Comparison of ENCODE assay signal across 29 cellular contexts in the genomic region with DNA sequence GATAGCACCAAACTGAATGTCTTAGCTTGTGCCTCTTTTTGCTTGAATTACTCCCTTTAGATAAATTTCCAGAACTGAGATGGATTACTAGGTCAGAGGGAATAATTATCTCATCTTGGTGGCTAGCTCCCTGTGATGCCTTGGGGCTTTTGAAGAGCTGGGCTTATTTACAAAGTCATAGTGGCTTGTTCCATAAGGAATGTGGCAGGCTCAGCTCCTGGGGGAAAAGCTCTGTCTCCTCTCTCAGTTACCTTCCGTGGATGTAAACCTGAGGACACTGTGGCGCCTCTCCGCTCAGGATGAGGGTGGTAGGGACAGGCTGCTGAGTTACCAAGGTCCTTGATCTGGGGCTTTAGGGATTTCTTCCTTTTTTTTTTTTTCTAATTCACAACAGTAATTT.
"Had no signal": no experiment of that assay in that cellular context is flagged by ENCODE, and none has a peak within 500 bp of the region (broad histone marks: within the 10 kb centered on the region; RNA-seq: fewer than 3 reads in every experiment).

No MANE protein-coding gene starts in this region.

- DNase-seq: activated CD4-positive, alpha-beta T cell treated with anti-CD3 and anti-CD28 coated beads, Interleukin-2, amount 10 ng/mL, durations not matched to agents 24 days and 14 days; activated CD4-positive, alpha-beta T cell treated with anti-CD3 and anti-CD28 coated beads, Interleukin-2, amount 50 U/mL, for 4 hours; activated CD8-positive, alpha-beta T cell treated with anti-CD3 and anti-CD28 coated beads for 36 hours; activated effector memory CD4-positive, alpha-beta T cell treated with anti-CD3 and anti-CD28 coated beads, Interleukin-2, amount 50 U/mL, for 16 hours; activated naive CD4-positive, alpha-beta T cell; activated naive CD4-positive, alpha-beta T cell treated with anti-CD3 and anti-CD28 coated beads, Interleukin-2, amount 50 U/mL, for 16 hours; activated naive CD8-positive, alpha-beta T cell treated with anti-CD3 and anti-CD28 coated beads for 36 hours; activated T-cell treated with anti-CD3 and anti-CD28 coated beads, Interleukin-2, amount 50 U/mL, for 1 hour; activated T-cell treated with anti-CD3 and anti-CD28 coated beads, Interleukin-2, amount 50 U/mL, for 72 hours; amniotic stem cell; aorta; brain microvascular endothelial cell; NCI-H1105; NCI-H1417 treated with DMSO at 0.1 percent for 48 hours; NCI-H187 treated with DMSO at 0.1 percent for 48 hours; NCI-H2081; NCI-H2171 treated with DMSO at 0.1 percent for 48 hours; NCI-H2227 treated with DMSO at 0.1 percent for 48 hours; NCI-H446; NCI-H524; NCI-H748 treated with DMSO at 0.1 percent for 48 hours; NK-92 treated with Interleukin-12 subunit alpha and Interleukin-12 subunit beta, amount 100 ng/mL, for 24 hours; PC-3; Peyer's patch; Right ventricle myocardium superior; SW 1271; T1000 had no signal

- H3K4me1 Mint-ChIP-seq: activated CD4-positive, alpha-beta T cell treated with anti-CD3 and anti-CD28 coated beads, Interleukin-2, amount 10 ng/mL, durations not matched to agents 24 days and 14 days; activated naive CD8-positive, alpha-beta T cell treated with anti-CD3 and anti-CD28 coated beads for 36 hours; activated T-helper 17 cell treated with anti-CD3 and anti-CD28 coated beads, Interleukin-2, amount 50 U/mL, for 72 hours had no signal

- H3K27ac Mint-ChIP-seq: activated CD4-positive, alpha-beta T cell treated with anti-CD3 and anti-CD28 coated beads, Interleukin-2, amount 10 ng/mL, durations not matched to agents 24 days and 14 days; activated CD8-positive, alpha-beta T cell treated with anti-CD3 and anti-CD28 coated beads for 36 hours; activated naive CD8-positive, alpha-beta T cell treated with anti-CD3 and anti-CD28 coated beads for 36 hours; activated T-cell treated with anti-CD3 and anti-CD28 coated beads, Interleukin-2, amount 50 U/mL, for 72 hours; activated T-helper 17 cell treated with anti-CD3 and anti-CD28 coated beads, Interleukin-2, amount 50 U/mL, for 72 hours had no signal

- H3K4me3 ChIP-seq: K562, Peyer's patch had no signal

- H3K36me3 Mint-ChIP-seq: activated naive CD8-positive, alpha-beta T cell treated with anti-CD3 and anti-CD28 coated beads for 36 hours had no signal

- ATAC-seq: activated CD8-positive, alpha-beta T cell treated with anti-CD3 and anti-CD28 coated beads for 36 hours; activated T-cell treated with anti-CD3 and anti-CD28 coated beads, Interleukin-2, amount 50 U/mL, for 72 hours; activated T-helper 17 cell treated with anti-CD3 and anti-CD28 coated beads, Interleukin-2, amount 50 U/mL, for 72 hours; K562; PC-3 had no signal

- H3K9me3 Mint-ChIP-seq: activated CD4-positive, alpha-beta T cell treated with anti-CD3 and anti-CD28 coated beads, Interleukin-2, amount 10 ng/mL, durations not matched to agents 24 days and 14 days; activated CD8-positive, alpha-beta T cell treated with anti-CD3 and anti-CD28 coated beads for 36 hours; activated naive CD8-positive, alpha-beta T cell treated with anti-CD3 and anti-CD28 coated beads for 36 hours; activated T-cell treated with anti-CD3 and anti-CD28 coated beads, Interleukin-2, amount 50 U/mL, for 72 hours; activated T-helper 17 cell treated with anti-CD3 and anti-CD28 coated beads, Interleukin-2, amount 50 U/mL, for 72 hours had no signal

- H3K4me3 Mint-ChIP-seq: activated CD4-positive, alpha-beta T cell treated with anti-CD3 and anti-CD28 coated beads, Interleukin-2, amount 10 ng/mL, durations not matched to agents 24 days and 14 days; activated CD8-positive, alpha-beta T cell treated with anti-CD3 and anti-CD28 coated beads for 36 hours; activated naive CD8-positive, alpha-beta T cell treated with anti-CD3 and anti-CD28 coated beads for 36 hours; activated T-cell treated with anti-CD3 and anti-CD28 coated beads, Interleukin-2, amount 50 U/mL, for 72 hours; activated T-helper 17 cell treated with anti-CD3 and anti-CD28 coated beads, Interleukin-2, amount 50 U/mL, for 72 hours had no signal

- H3K9me3 ChIP-seq: Peyer's patch had no signal

- H3K27me3 ChIP-seq: brain microvascular endothelial cell, Peyer's patch had no signal

- H3K27ac ChIP-seq: brain microvascular endothelial cell, Peyer's patch had no signal
